Comparison of ENCODE assay signal across 8 cellular contexts in genomic region chr20:31951530-31952453, GRCh38. TPM values are rescaled to one million over a fixed set of nuclear protein-coding genes. Genes with fewer than 3 reads are reported as not detected.
DNase-seq lines count a peak whose midpoint lies in the region; ATAC-seq, FAIRE-seq and TF ChIP-seq lines count a peak whose summit lies in the region.

Gene PDRG1 (minus strand): TSS chr20:31952046. CDS start chr20:31951961, 85 bp downstream.

- H3K9me3 ChIP-seq in astrocyte (ENCODE audit: insufficient read depth, low read depth, low read length) (no peaks in the 10 kb centered on the region), hepatocyte (ENCODE audit: low read depth) (no peaks in the 10 kb centered on the region)

- peak; percentile 77 for ATAC-seq in GM18508 (IDR thresholded peaks at IDR 0.05; ENCODE audit: insufficient read depth, unreplicated experiment)
- peak; percentile 81 for ATAC-seq in HG02981 (IDR thresholded peaks at IDR 0.05; ENCODE audit: unreplicated experiment)

- H3K4me2 ChIP-seq in astrocyte (ENCODE audit: low read length): peak within 1 kb of the TSS; percentile 98
- H3K4me2 ChIP-seq in hepatocyte: peak within 1 kb of the TSS; percentile 92

- FAIRE-seq in astrocyte (lab: Jason Lieb, UNC): no peak

- peak within 1 kb of the TSS; percentile 94 for H3K4me3 Mint-ChIP-seq in astrocyte (ENCODE audit: unreplicated experiment)

- no peaks in the 10 kb centered on the region for H3K9me2 ChIP-seq in hepatocyte (replicated peaks; ENCODE audit: insufficient read depth)

- H3K9ac ChIP-seq in astrocyte (ENCODE audit: low read length): peak within 1 kb of the TSS; percentile 99

- WGBS in hepatocyte (ENCODE audit: low lambda C conversion rate, missing lambda C conversion rate): under 1% methylated on average over 63 of the region's 63 CpGs

- H3K4me1 ChIP-seq in astrocyte (ENCODE audit: insufficient read depth, low read length): peaks cover 11% of the 10 kb centered on the region
- peaks cover 9% of the 10 kb centered on the region for H3K4me1 ChIP-seq in hepatocyte (ENCODE audit: insufficient read depth)

- H3K4me1 Mint-ChIP-seq in astrocyte (ENCODE audit: low read depth, unreplicated experiment): peaks cover 6% of the 10 kb centered on the region

- peaks cover 19% of the 10 kb centered on the region for H3K36me3 ChIP-seq in astrocyte (ENCODE audit: insufficient read depth, low read length)
- peaks cover 5% of the 10 kb centered on the region for H3K36me3 ChIP-seq in hepatocyte (replicated peaks; ENCODE audit: insufficient read depth, low read depth)

- H3K27ac Mint-ChIP-seq in astrocyte (ENCODE audit: unreplicated experiment): peak within 1 kb of the TSS; percentile 91

- H3K9me3 Mint-ChIP-seq in astrocyte (ENCODE audit: unreplicated experiment): no peaks in the 10 kb centered on the region

- peaks cover 32% of the 10 kb centered on the region for H3K79me2 ChIP-seq in astrocyte (ENCODE audit: insufficient read depth, low read length)
- peaks cover 35% of the 10 kb centered on the region for H3K79me2 ChIP-seq in hepatocyte

- H2AFZ ChIP-seq in astrocyte (ENCODE audit: low read depth, low read length): peak within 1 kb of the TSS; percentile 93
- peak within 1 kb of the TSS; percentile 86 for H2AFZ ChIP-seq in hepatocyte

- H4K20me1 ChIP-seq in astrocyte (ENCODE audit: insufficient read depth, low read length) (peaks cover 39% of the 10 kb centered on the region), hepatocyte (ENCODE audit: insufficient read depth, poor library complexity, severe bottlenecking) (peaks cover 12% of the 10 kb centered on the region)

- H3K27me3 Mint-ChIP-seq in astrocyte (ENCODE audit: low read depth, unreplicated experiment): peaks cover 24% of the 10 kb centered on the region

- DNase-seq in 8988T (peak; percentile 70), NCI-H1930 (lab: John Stamatoyannopoulos, UW) (peak; percentile 97 to 99), astrocyte (ENCODE audit: low read depth) (peak; percentile 79), hepatocyte (ENCODE audit: low spot score) (peak; percentile 100), renal cortical epithelial cell (ENCODE audit: low read depth) (peak; percentile 83)

- H3K36me3 Mint-ChIP-seq in astrocyte (ENCODE audit: low read depth, unreplicated experiment): peaks cover 12% of the 10 kb centered on the region

- H3K27me3 ChIP-seq in astrocyte (ENCODE audit: insufficient read depth, low read length) (peaks cover 13% of the 10 kb centered on the region), hepatocyte (peaks cover 10% of the 10 kb centered on the region)

- TF ChIP-seq CTCF in astrocyte (IDR thresholded peaks at IDR 0.05; ENCODE audit: insufficient read depth, low read depth, low read length) (peak; percentile 84), hepatocyte (IDR thresholded peaks at IDR 0.05; ENCODE audit: poor library complexity) (peak; percentile 100)

- peak within 1 kb of the TSS; percentile 75 for H3K27ac ChIP-seq in astrocyte (ENCODE audit: low read depth, low read length)
- H3K27ac ChIP-seq in hepatocyte: peak within 1 kb of the TSS; percentile 38

- peak within 1 kb of the TSS; percentile 98 for H3K4me3 ChIP-seq in astrocyte (ENCODE audit: insufficient read depth, low read depth, low read length)
- peak within 1 kb of the TSS; percentile 44 for H3K4me3 ChIP-seq in hepatocyte

- intact Hi-C loops in T-helper 2 cell treated with Interferon-gamma antibody and Interleukin-4, amounts not matched to agents 100 ng/mL and 5 ng/mL, for 36 hours (cut with micrococcal nuclease): loop anchor here (1.0 to 5.0 kb wide), 5 partner anchors 17 to 407 kb away; partner anchors contain the start of genes ASXL1, PLAGL2, POFUT1 and XKR7

RNA-seq across cellular contexts. Expression of gene PDRG1, which starts in this region (rescaled TPM):
- total RNA-seq in T-helper 2 cell treated with Interferon-gamma antibody and Interleukin-4, amounts not matched to agents 100 ng/mL and 5 ng/mL, for 36 hours: 13.4 and 15.4 TPM in 2 replicates
- total RNA-seq in astrocyte: 16.2 and 20.6 TPM in 2 replicates
- 8.9 and 9.1 TPM in 2 replicates for total RNA-seq in hepatocyte
- polyA plus RNA-seq in hepatocyte: 25.4 and 26.3 TPM in 2 replicates
- 5.2 and 8.4 TPM in 2 replicates for total RNA-seq in renal cortical epithelial cell

Comparison
In these comparisons a context has a peak if more than half of its experiments do, and no peak if none do; other contexts are left out.
1. Peak in every context shown above with its lines: DNase-seq, ATAC-seq, H3K4me3 ChIP-seq and H3K27ac ChIP-seq.